ENCODE assay signal across 16 cellular contexts in the genomic region with DNA sequence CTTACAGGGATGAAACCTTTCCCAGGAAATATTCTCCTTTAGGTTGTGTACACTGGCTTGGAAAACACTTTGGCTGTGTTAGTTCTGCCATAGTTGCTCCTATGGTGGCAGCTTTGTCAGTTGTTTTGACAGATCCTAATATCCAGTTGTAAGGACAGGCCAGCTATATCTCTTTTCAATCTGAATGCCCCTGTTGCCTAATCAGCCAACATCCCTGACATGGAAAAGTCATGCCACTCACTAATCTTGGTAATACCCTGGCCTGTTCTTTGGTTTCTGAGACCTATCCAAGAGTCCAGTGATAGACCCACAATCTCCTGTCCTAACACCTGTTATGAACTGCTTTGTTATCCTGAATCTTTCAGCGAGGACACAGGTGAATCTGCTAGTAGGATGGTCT.
DNase-seq lines count a peak whose midpoint lies in the region; ATAC-seq, FAIRE-seq and TF ChIP-seq lines count a peak whose summit lies in the region.
"Had no signal": no experiment of that assay in that cellular context is flagged by ENCODE, and none has a peak within 500 bp of the region (broad histone marks: within the 10 kb centered on the region; RNA-seq: fewer than 3 reads in every experiment).

No MANE protein-coding gene starts in this region.

- no peak for ATAC-seq in activated T-cell treated with anti-CD3 and anti-CD28 coated beads, Interleukin-2, amount 50 U/mL, for 4 hours
- ATAC-seq in HG02763 (IDR thresholded peaks at IDR 0.05; ENCODE audit: unreplicated experiment), result no peak
- ATAC-seq: K562, left colon, right lobe of liver had no signal

- H3K27me3 Mint-ChIP-seq in activated T-cell treated with anti-CD3 and anti-CD28 coated beads, Interleukin-2, amount 50 U/mL, for 4 hours (ENCODE audit: low read depth), result no peaks in the 10 kb centered on the region
- no peaks in the 10 kb centered on the region for H3K27me3 Mint-ChIP-seq in activated naive CD8-positive, alpha-beta T cell
- no peaks in the 10 kb centered on the region for H3K27me3 Mint-ChIP-seq in osteocyte (ENCODE audit: unreplicated experiment)

- TF ChIP-seq CTCF in osteocyte (IDR thresholded peaks at IDR 0.05), result no peak

- H3K4me1 Mint-ChIP-seq in activated T-cell treated with anti-CD3 and anti-CD28 coated beads, Interleukin-2, amount 50 U/mL, for 4 hours (ENCODE audit: low read depth), result peaks cover 73% of the 10 kb centered on the region
- peaks cover 80% of the 10 kb centered on the region for H3K4me1 Mint-ChIP-seq in activated naive CD8-positive, alpha-beta T cell (ENCODE audit: low read depth)
- H3K4me1 Mint-ChIP-seq in osteocyte (ENCODE audit: unreplicated experiment), result peaks cover 34% of the 10 kb centered on the region

- no peak for DNase-seq in activated T-cell treated with anti-CD3 and anti-CD28 coated beads, Interleukin-2, amount 50 U/mL, for 4 hours
- DNase-seq in activated T-cell treated with anti-CD3 and anti-CD28 coated beads for 4 hours, result no peak
- no peak for DNase-seq in GM19239 (ENCODE audit: insufficient read length, low spot score)
- no peak for DNase-seq in osteocyte (ENCODE audit: extremely low spot score, unreplicated experiment)
- no peak for DNase-seq in SIG-M5 treated with dmso at 0.1 percent for 504 hours (lab: John Stamatoyannopoulos, UW; ENCODE audit: unreplicated experiment)
- DNase-seq in DMS79 (lab: John Stamatoyannopoulos, UW), result no peak
- DNase-seq: adrenal gland, left colon, NCI-H1930, occipital lobe, right lobe of liver, SW 1271, WERI-Rb-1 had no signal

- FAIRE-seq in GM19239 (lab: Jason Lieb, UNC), result peak; percentile 86

- peaks cover 4% of the 10 kb centered on the region for H3K36me3 Mint-ChIP-seq in activated T-cell treated with anti-CD3 and anti-CD28 coated beads, Interleukin-2, amount 50 U/mL, for 4 hours (ENCODE audit: insufficient read depth)
- peaks cover 12% of the 10 kb centered on the region for H3K36me3 Mint-ChIP-seq in activated naive CD8-positive, alpha-beta T cell
- no peaks in the 10 kb centered on the region for H3K36me3 Mint-ChIP-seq in osteocyte (ENCODE audit: unreplicated experiment)

- peak overlapping the region; percentile 42 for H3K4me3 Mint-ChIP-seq in activated T-cell treated with anti-CD3 and anti-CD28 coated beads, Interleukin-2, amount 50 U/mL, for 4 hours
- peak overlapping the region; percentile 66 for H3K4me3 Mint-ChIP-seq in activated naive CD8-positive, alpha-beta T cell
- H3K4me3 Mint-ChIP-seq in osteocyte (ENCODE audit: unreplicated experiment), result no peak overlapping the region

- peak overlapping the region; percentile 99 for H3K27ac Mint-ChIP-seq in activated naive CD8-positive, alpha-beta T cell
- H3K27ac Mint-ChIP-seq in osteocyte (ENCODE audit: unreplicated experiment), result peak overlapping the region; percentile 44

- no peaks in the 10 kb centered on the region for H3K9me3 Mint-ChIP-seq in activated T-cell treated with anti-CD3 and anti-CD28 coated beads, Interleukin-2, amount 50 U/mL, for 4 hours
- H3K9me3 Mint-ChIP-seq in activated naive CD8-positive, alpha-beta T cell (ENCODE audit: low read depth), result peaks cover 13% of the 10 kb centered on the region
- H3K9me3 Mint-ChIP-seq in osteocyte (ENCODE audit: unreplicated experiment), result no peaks in the 10 kb centered on the region
